ENCODE assay signal across 8 cellular contexts in genomic region chr20:31879143-31879987, GRCh38.
DNase-seq lines count a peak whose midpoint lies in the region; ATAC-seq and TF ChIP-seq lines count a peak whose summit lies in the region.

No MANE protein-coding gene starts in this region.

- H3K4me1 Mint-ChIP-seq in nephron progenitor cell, result peaks cover 14% of the 10 kb centered on the region

- H3F3A ChIP-seq in DOHH2 (ENCODE audit: control insufficient read depth, insufficient read depth), result 0 out of 2 replicates have a peak, but pooled peaks cover 4% of the 10 kb centered on the region

- H3K27me3 ChIP-seq in DOHH2 (ENCODE audit: control insufficient read depth, low read length) (peaks cover 17% of the 10 kb centered on the region), RWPE2 (ENCODE audit: insufficient read depth, poor library complexity, severe bottlenecking) (no peaks in the 10 kb centered on the region)

- ATAC-seq in RWPE2 (ENCODE audit: low read depth), result peak; percentile 98
- peak; percentile 96 for ATAC-seq in stimulated activated naive CD8-positive, alpha-beta T cell treated with anti-CD3 and anti-CD28 coated beads, Interleukin-15, Interleukin-2, amounts not matched to agents 100 U/mL and 50 U/mL, for 24 hours

- H3K27ac ChIP-seq in DOHH2 (ENCODE audit: low read depth, low read length) (no peak overlapping the region), RWPE2 (ENCODE audit: poor library complexity, severe bottlenecking) (no peak overlapping the region)

- H3K9me3 ChIP-seq in DOHH2 (ENCODE audit: control insufficient read depth, insufficient read depth, low read length) (peaks cover 3% of the 10 kb centered on the region; the same call in 1 of the 2 replicates), RWPE2 (ENCODE audit: severe bottlenecking) (no peaks in the 10 kb centered on the region)

- peak overlapping the region; percentile 97 for H3K27ac Mint-ChIP-seq in nephron progenitor cell

- H3K4me1 ChIP-seq in DOHH2 (ENCODE audit: control insufficient read depth, low read length) (peaks cover 13% of the 10 kb centered on the region), RWPE2 (ENCODE audit: insufficient read depth, poor library complexity, severe bottlenecking) (peaks cover 5% of the 10 kb centered on the region)

- H3K79me2 ChIP-seq in DOHH2 (ENCODE audit: control insufficient read depth, low read length), result no peaks in the 10 kb centered on the region

- peak; percentile 91 for DNase-seq in GOT3 (lab: John Stamatoyannopoulos, UW)
- peak; percentile 95 for DNase-seq in LoVo (ENCODE audit: low spot score)
- DNase-seq in RWPE2 (ENCODE audit: low spot score), result peak; percentile 100
- DNase-seq in activated effector memory CD4-positive, alpha-beta T cell treated with anti-CD3 and anti-CD28 coated beads, Interleukin-2, amount 50 U/mL, for 16 hours, result peak; percentile 91
- DNase-seq in foreskin fibroblast, result peak; percentile 93 to 98
- peak; percentile 94 for DNase-seq in nephron progenitor cell
- peak; percentile 84 for DNase-seq in stimulated activated naive CD8-positive, alpha-beta T cell treated with anti-CD3 and anti-CD28 coated beads, Interleukin-15, Interleukin-2, amounts not matched to agents 100 U/mL and 50 U/mL, for 24 hours

- no peaks in the 10 kb centered on the region for H3K9me2 ChIP-seq in DOHH2 (replicated peaks; ENCODE audit: control insufficient read depth, low read length)

- H3K4me3 Mint-ChIP-seq in nephron progenitor cell, result peak overlapping the region; percentile 94

- H3K4me2 ChIP-seq in DOHH2 (ENCODE audit: low read length), result peak overlapping the region; percentile 64

- H4K20me1 ChIP-seq in DOHH2 (ENCODE audit: control insufficient read depth, insufficient read depth, low read depth, low read length), result no peaks in the 10 kb centered on the region

- H3K4me3 ChIP-seq in DOHH2 (ENCODE audit: low read length) (peak overlapping the region; percentile 78), RWPE2 (ENCODE audit: severe bottlenecking) (peak overlapping the region; percentile 43), foreskin fibroblast (ENCODE audit: low read depth in 1 of 2, low read length in 2 of 2) (peak overlapping the region; percentile 74 to 81)

- no peak for TF ChIP-seq CTCF in DOHH2 (IDR thresholded peaks at IDR 0.05; ENCODE audit: low read depth, low read length, poor library complexity, severe bottlenecking)
- TF ChIP-seq CTCF in RWPE2 (IDR thresholded peaks at IDR 0.05; ENCODE audit: poor library complexity, severe bottlenecking), result no peak
- TF ChIP-seq CTCF in foreskin fibroblast (IDR thresholded peaks at IDR 0.05; ENCODE audit: low read depth, low read length), result no peak
- TF ChIP-seq CTCF in nephron progenitor cell (IDR thresholded peaks at IDR 0.05), result no peak

- no peaks in the 10 kb centered on the region for H3K36me3 ChIP-seq in DOHH2 (ENCODE audit: control insufficient read depth, low read length)
- no peaks in the 10 kb centered on the region for H3K36me3 ChIP-seq in RWPE2 (ENCODE audit: low read depth)

- H3K9me3 Mint-ChIP-seq in nephron progenitor cell, result no peaks in the 10 kb centered on the region

- peaks cover 11% of the 10 kb centered on the region for H3K36me3 Mint-ChIP-seq in nephron progenitor cell (ENCODE audit: low read depth)

- H3K27me3 Mint-ChIP-seq in nephron progenitor cell (ENCODE audit: low read depth, poor library complexity), result peaks cover 22% of the 10 kb centered on the region
